8 cellular contexts compared by ENCODE assay signal in genomic region chr9:92292338-92293074, GRCh38. TPM values are rescaled to one million over a fixed set of nuclear protein-coding genes. Genes with fewer than 3 reads are reported as not detected.
DNase-seq lines count a peak whose midpoint lies in the region; ATAC-seq and TF ChIP-seq lines count a peak whose summit lies in the region.

No MANE protein-coding gene starts in this region.

- H3K9me3 ChIP-seq in CD4-positive, CD25-positive, alpha-beta regulatory T cell (ENCODE audit: control insufficient read depth in 2 of 2, low read length in 2 of 2) = no peaks in the 10 kb centered on the region

- BruUV-seq in MCF 10A (replicated peaks; lab: Mats Ljungman, UMichigan) = no TSS peak

- no peaks in the 10 kb centered on the region for H3K9me3 Mint-ChIP-seq in CD4-positive, CD25-positive, alpha-beta regulatory T cell
- H3K9me3 Mint-ChIP-seq in MCF 10A (ENCODE audit: unreplicated experiment) = no peaks in the 10 kb centered on the region
- H3K9me3 Mint-ChIP-seq in mesothelial cell of epicardium = peaks cover 6% of the 10 kb centered on the region

- H3K36me3 Mint-ChIP-seq in CD4-positive, CD25-positive, alpha-beta regulatory T cell = peaks cover 23% of the 10 kb centered on the region
- H3K36me3 Mint-ChIP-seq in MCF 10A (ENCODE audit: insufficient read depth, unreplicated experiment) = peaks cover 77% of the 10 kb centered on the region
- peaks cover 31% of the 10 kb centered on the region for H3K36me3 Mint-ChIP-seq in mesothelial cell of epicardium

- peak overlapping the region; percentile 95 to 99 (median 99) for H3K4me3 Mint-ChIP-seq in CD4-positive, CD25-positive, alpha-beta regulatory T cell
- peak overlapping the region; percentile 80 for H3K4me3 Mint-ChIP-seq in MCF 10A (ENCODE audit: unreplicated experiment)
- H3K4me3 Mint-ChIP-seq in mesothelial cell of epicardium = peak overlapping the region; percentile 98

- peaks cover 37% of the 10 kb centered on the region for H3K4me1 ChIP-seq in CD4-positive, CD25-positive, alpha-beta regulatory T cell (ENCODE audit: control insufficient read depth, insufficient read depth, low read length, poor library complexity, severe bottlenecking)

- H3K36me3 ChIP-seq in CD4-positive, CD25-positive, alpha-beta regulatory T cell (ENCODE audit: control insufficient read depth, insufficient read depth, low read length) = peaks cover 20% of the 10 kb centered on the region

- TF ChIP-seq CTCF in MCF 10A (IDR thresholded peaks at IDR 0.05; ENCODE audit: unreplicated experiment) (no peak), mesothelial cell of epicardium (IDR thresholded peaks at IDR 0.05; ENCODE audit: unreplicated experiment) (no peak)

- H3K4me3 ChIP-seq in CD4-positive, CD25-positive, alpha-beta regulatory T cell (ENCODE audit: low read depth, low read length) = peak overlapping the region; percentile 98
- peak overlapping the region; percentile 87 for H3K4me3 ChIP-seq in Jurkat, Clone E6-1 (ENCODE audit: low read length)

- H3K27ac Mint-ChIP-seq in CD4-positive, CD25-positive, alpha-beta regulatory T cell = peak overlapping the region; percentile 79 to 99 (median 98)
- H3K27ac Mint-ChIP-seq in MCF 10A (ENCODE audit: low read depth, unreplicated experiment) (peak overlapping the region; percentile 96), mesothelial cell of epicardium (peak overlapping the region; percentile 99)

- POLR2A ChIA-PET in MCF 10A (lab: Yijun Ruan, JAX) = interaction anchor here (0.6 to 2.0 kb wide), 7 partner anchors 14 to 378 kb away, joined by 3 to 9 read pairs (median 6); partner anchors contain the start of genes CENPP, IPPK and NOL8

- H3K27me3 Mint-ChIP-seq in CD4-positive, CD25-positive, alpha-beta regulatory T cell = peaks cover 5% of the 10 kb centered on the region
- H3K27me3 Mint-ChIP-seq in MCF 10A (ENCODE audit: insufficient read depth, unreplicated experiment) (no peaks in the 10 kb centered on the region), mesothelial cell of epicardium (ENCODE audit: low read depth) (no peaks in the 10 kb centered on the region)

- no peak for DNase-seq in CD4-positive, CD25-positive, alpha-beta regulatory T cell
- DNase-seq in Jurkat, Clone E6-1 (ENCODE audit: low read depth, low spot score) = no peak
- peak; percentile 27 for DNase-seq in MCF 10A (ENCODE audit: unreplicated experiment)
- DNase-seq in mesothelial cell of epicardium (ENCODE audit: low spot score in 2 of 2, unreplicated experiment in 2 of 2) = no peak
- DNase-seq in inferior parietal cortex (ENCODE audit: extremely low spot score) = no peak
- DNase-seq in globus pallidus (ENCODE audit: low spot score) = no peak

- CTCF ChIA-PET in MCF 10A (lab: Yijun Ruan, JAX) = interaction anchor here (0.8 to 2.8 kb wide), 5 partner anchors 13 to 157 kb away, joined by 3 to 18 read pairs (median 5); partner anchors contain the start of gene CENPP

- no peak for ATAC-seq in CD4-positive, CD25-positive, alpha-beta regulatory T cell (ENCODE audit: low read depth in 2 of 2)
- ATAC-seq in HG03565 (IDR thresholded peaks at IDR 0.05; ENCODE audit: unreplicated experiment) (no peak), GM21423 (IDR thresholded peaks at IDR 0.05; ENCODE audit: unreplicated experiment) (no peak)

- intact Hi-C loops in MCF 10A (cut with micrococcal nuclease) = loop anchor here (1.0 to 5.0 kb wide), 3 partner anchors 33 to 154 kb away; partner anchors contain the start of genes CENPP and NOL8

- H3K27me3 ChIP-seq in CD4-positive, CD25-positive, alpha-beta regulatory T cell (ENCODE audit: control insufficient read depth, insufficient read depth, low read length) = no peaks in the 10 kb centered on the region

- peaks cover 23 to 74% (median 53%) of the 10 kb centered on the region in 4 donors for H3K4me1 Mint-ChIP-seq in CD4-positive, CD25-positive, alpha-beta regulatory T cell
- peaks cover 32% of the 10 kb centered on the region for H3K4me1 Mint-ChIP-seq in MCF 10A (ENCODE audit: insufficient read depth, unreplicated experiment)
- H3K4me1 Mint-ChIP-seq in mesothelial cell of epicardium = peaks cover 39% of the 10 kb centered on the region

- peak overlapping the region; percentile 68 for H3K27ac ChIP-seq in CD4-positive, CD25-positive, alpha-beta regulatory T cell (ENCODE audit: insufficient read depth, low read length, poor library complexity, severe bottlenecking)

RNA-seq across cellular contexts. Expression of gene IARS1, which starts 1.0 kb away (rescaled TPM):
- total RNA-seq in CD4-positive, CD25-positive, alpha-beta regulatory T cell = 67.1 TPM
- 10 to 100 TPM; 51.1 to 58.2 (median 51.6) TPM for polyA plus RNA-seq in CD4-positive, CD25-positive, alpha-beta regulatory T cell
- polyA plus RNA-seq in Jurkat, Clone E6-1 (2012; ENCODE audit: insufficient read depth, insufficient read length) = 148 TPM
- total RNA-seq in MCF 10A (2022) (390 and 403 TPM in 2 replicates), mesothelial cell of epicardium (117 to 127 TPM (median 126 TPM) in 3 replicates)

RNA-seq across cellular contexts. Expression of gene NOL8, which starts 32.6 kb away (rescaled TPM):
- total RNA-seq in CD4-positive, CD25-positive, alpha-beta regulatory T cell = 58.7 TPM
- 10 to 100 TPM; 23.5 to 28.5 (median 26.6) TPM for polyA plus RNA-seq in CD4-positive, CD25-positive, alpha-beta regulatory T cell
- 40.5 TPM for polyA plus RNA-seq in Jurkat, Clone E6-1 (2012; ENCODE audit: insufficient read depth, insufficient read length)
- total RNA-seq in MCF 10A (2022) (38.7 and 41.8 TPM in 2 replicates), mesothelial cell of epicardium (39.0 to 43.4 TPM (median 42.7 TPM) in 3 replicates)

RNA-seq across cellular contexts. Expression of gene CENPP, which starts 33.2 kb away (rescaled TPM):
- 6.1 TPM for total RNA-seq in CD4-positive, CD25-positive, alpha-beta regulatory T cell
- 1 to 10 TPM; 2.7 to 5.3 (median 3.8) TPM for polyA plus RNA-seq in CD4-positive, CD25-positive, alpha-beta regulatory T cell
- 17.7 TPM for polyA plus RNA-seq in Jurkat, Clone E6-1 (2012; ENCODE audit: insufficient read depth, insufficient read length)
- total RNA-seq in MCF 10A (2022) = 1.5 and 4.2 TPM in 2 replicates
- total RNA-seq in mesothelial cell of epicardium = 6.0 to 7.8 TPM (median 7.4 TPM) in 3 replicates
